ENCODE assay signal across 37 cellular contexts in the genomic region with DNA sequence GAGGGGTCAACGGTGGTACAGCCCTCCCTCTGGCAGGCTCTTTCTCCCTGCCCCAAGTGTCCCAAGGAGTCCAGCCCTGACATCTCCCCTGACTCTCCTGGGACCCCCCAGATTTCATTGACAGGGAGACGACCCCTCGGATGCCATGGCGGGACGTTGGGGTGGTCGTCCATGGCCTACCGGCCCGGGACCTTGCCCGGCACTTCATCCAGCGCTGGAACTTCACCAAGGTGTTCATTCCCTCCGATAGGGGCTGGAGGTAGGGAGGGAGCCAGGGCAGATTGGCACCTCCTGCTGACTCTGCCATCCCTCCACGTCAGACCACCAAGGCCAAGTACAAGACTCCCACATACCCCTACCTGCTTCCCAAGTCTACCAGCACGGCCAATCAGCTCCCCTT. TPM values are rescaled to one million over a fixed set of nuclear protein-coding genes. Genes with fewer than 3 reads are reported as not detected.
"Had no signal": no experiment of that assay in that cellular context is flagged by ENCODE, and none has a peak within 500 bp of the region (broad histone marks: within the 10 kb centered on the region; RNA-seq: fewer than 3 reads in every experiment).

No MANE protein-coding gene starts in this region.

- H3K9me3 ChIP-seq: MG63 had no signal

- DNase-seq: Karpas-422, Kasumi-1, KG1, MG63, MM.1S, MV-4-11, NCI-H1048, NCI-H1092, NCI-H1092 treated with DMSO at 0.1 percent for 48 hours, NCI-H1105, NCI-H1105 treated with DMSO at 0.1 percent for 48 hours, NCI-H1417, NCI-H1417 treated with DMSO at 0.1 percent for 48 hours, NCI-H1436, NCI-H1436 treated with DMSO at 0.1 percent for 48 hours, NCI-H146, NCI-H1694, NCI-H1694 treated with DMSO at 0.1 percent for 48 hours, NCI-H187, NCI-H187 treated with DMSO at 0.1 percent for 48 hours, NCI-H1930, NCI-H2029, NCI-H2029 treated with DMSO at 0.1 percent for 48 hours, NCI-H2081, NCI-H2081 treated with DMSO at 0.1 percent for 48 hours, NCI-H2107, NCI-H2171, NCI-H2171 treated with DMSO at 0.1 percent for 48 hours, NCI-H2227 treated with DMSO at 0.1 percent for 48 hours, NCI-H226, NCI-H345, NCI-H446, NCI-H446 treated with DMSO at 0.1 percent for 48 hours had no signal

RNA-seq across cellular contexts. Expression of a gene that starts 28.1 kb away (rescaled TPM):
- total RNA-seq: LHCN-M2, M059J, MCF 10A, NCI-H460 had no signal
